Comparison of ENCODE assay signal across 9 cellular contexts in the genomic region with DNA sequence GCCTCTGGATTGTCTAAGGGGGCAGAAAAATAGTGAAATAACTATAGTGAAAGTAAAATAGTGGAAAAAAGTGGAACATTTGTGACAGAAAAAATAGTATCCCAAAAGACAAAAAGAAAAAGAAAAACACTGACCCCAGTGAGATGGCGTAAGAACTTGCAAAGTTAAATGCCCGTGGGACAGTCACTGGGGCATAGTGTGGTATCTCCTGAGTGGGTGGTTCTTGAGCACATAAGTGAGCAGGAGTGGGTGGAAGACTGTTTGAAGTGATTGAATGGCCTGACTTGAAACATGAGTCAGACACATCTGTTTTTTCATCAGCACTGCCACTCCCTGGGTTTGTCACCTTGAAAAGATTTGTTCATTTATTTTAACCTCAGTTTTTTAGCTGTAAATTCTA. TPM values are rescaled to one million over a fixed set of nuclear protein-coding genes. Genes with fewer than 3 reads are reported as not detected.
DNase-seq lines count a peak whose midpoint lies in the region; ATAC-seq lines count a peak whose summit lies in the region.
"Had no signal": no experiment of that assay in that cellular context is flagged by ENCODE, and none has a peak within 500 bp of the region (broad histone marks: within the 10 kb centered on the region; RNA-seq: fewer than 3 reads in every experiment).

No MANE protein-coding gene starts in this region.

- H3K36me3 Mint-ChIP-seq in IgD-negative memory B cell, result peaks cover 11% of the 10 kb centered on the region
- peaks cover 64% of the 10 kb centered on the region for H3K36me3 Mint-ChIP-seq in activated naive CD8-positive, alpha-beta T cell treated with anti-CD3 and anti-CD28 coated beads, Interleukin-2, amount 10 ng/mL, durations not matched to agents 7 days and 5 days

- no peaks in the 10 kb centered on the region for H3K27me3 Mint-ChIP-seq in IgD-negative memory B cell
- H3K27me3 Mint-ChIP-seq in activated naive CD8-positive, alpha-beta T cell treated with anti-CD3 and anti-CD28 coated beads, Interleukin-2, amount 10 ng/mL, durations not matched to agents 7 days and 5 days, result no peaks in the 10 kb centered on the region

- no peaks in the 10 kb centered on the region for H3K27me3 ChIP-seq in BLaER1

- peak overlapping the region; percentile 79; the same call in 1 of the 2 replicates for H3K4me3 ChIP-seq in BLaER1
- H3K4me3 ChIP-seq in mesodermal cell (ENCODE audit: extremely low read depth, insufficient read depth, low read length, poor library complexity, severe bottlenecking), result no peak overlapping the region

- peak overlapping the region; percentile 86 for H3K4me2 ChIP-seq in BLaER1

- whole genome bisulfite sequencing in mesodermal cell (ENCODE audit: insufficient coverage in 2 of 2), 2 experiments, result 64 to 86% methylated on average over 2 of the region's 2 CpGs

- H3K4me1 ChIP-seq in BLaER1 (peaks cover 23% of the 10 kb centered on the region), mesodermal cell (ENCODE audit: control insufficient read depth, insufficient read depth, low read length, poor library complexity, severe bottlenecking) (peaks cover 12% of the 10 kb centered on the region)

- no peak for ATAC-seq in activated naive CD8-positive, alpha-beta T cell treated with anti-CD3 and anti-CD28 coated beads, Interleukin-2, amount 10 ng/mL, durations not matched to agents 7 days and 5 days (ENCODE audit: low read depth)
- ATAC-seq in GM19328 (IDR thresholded peaks at IDR 0.05; ENCODE audit: unreplicated experiment) (no peak), HG03097 (IDR thresholded peaks at IDR 0.05; ENCODE audit: low FRiP score, unreplicated experiment) (no peak), HG03025 (IDR thresholded peaks at IDR 0.05; ENCODE audit: low FRiP score, unreplicated experiment) (no peak), HG02588 (IDR thresholded peaks at IDR 0.05; ENCODE audit: unreplicated experiment) (no peak)

- H3K9me3 ChIP-seq in BLaER1 (peaks cover 32% of the 10 kb centered on the region), mesodermal cell (ENCODE audit: control insufficient read depth, low read length) (no peaks in the 10 kb centered on the region)

- no peaks in the 10 kb centered on the region for H3K9me3 Mint-ChIP-seq in IgD-negative memory B cell
- peaks cover 3% of the 10 kb centered on the region for H3K9me3 Mint-ChIP-seq in activated naive CD8-positive, alpha-beta T cell treated with anti-CD3 and anti-CD28 coated beads, Interleukin-2, amount 10 ng/mL, durations not matched to agents 7 days and 5 days

- peak overlapping the region; percentile 18 to 86 (median 65) for H3K27ac Mint-ChIP-seq in IgD-negative memory B cell
- peak overlapping the region; percentile 72 for H3K27ac Mint-ChIP-seq in activated naive CD8-positive, alpha-beta T cell treated with anti-CD3 and anti-CD28 coated beads, Interleukin-2, amount 10 ng/mL, durations not matched to agents 7 days and 5 days

- peaks cover 34 to 50% (median 41%) of the 10 kb centered on the region in 3 donors for H3K4me1 Mint-ChIP-seq in IgD-negative memory B cell
- H3K4me1 Mint-ChIP-seq in activated naive CD8-positive, alpha-beta T cell treated with anti-CD3 and anti-CD28 coated beads, Interleukin-2, amount 10 ng/mL, durations not matched to agents 7 days and 5 days, result peaks cover 42% of the 10 kb centered on the region

- no peak for DNase-seq in activated naive CD8-positive, alpha-beta T cell treated with anti-CD3 and anti-CD28 coated beads, Interleukin-2, amount 10 ng/mL, durations not matched to agents 7 days and 5 days
- DNase-seq: NCI-H2029 had no signal

- POLR2A ChIA-PET in activated naive CD8-positive, alpha-beta T cell treated with anti-CD3 and anti-CD28 coated beads, Interleukin-2, amount 10 ng/mL, durations not matched to agents 7 days and 5 days (lab: Charles Lee), result no interaction called here

- peaks cover 61% of the 10 kb centered on the region for H3K36me3 ChIP-seq in BLaER1
- peaks cover 49% of the 10 kb centered on the region for H3K36me3 ChIP-seq in mesodermal cell (ENCODE audit: control insufficient read depth, insufficient read depth, low read length)

- no peak overlapping the region for H3K9ac ChIP-seq in BLaER1

- H3K27ac ChIP-seq in BLaER1 (no peak overlapping the region), mesodermal cell (ENCODE audit: low read depth, low read length, severe bottlenecking) (peak overlapping the region; percentile 1)

- H3K4me3 Mint-ChIP-seq in IgD-negative memory B cell, result peak overlapping the region in 3 of 4 donors; percentile 65 to 100 (median 99)
- H3K4me3 Mint-ChIP-seq in activated naive CD8-positive, alpha-beta T cell treated with anti-CD3 and anti-CD28 coated beads, Interleukin-2, amount 10 ng/mL, durations not matched to agents 7 days and 5 days, result peak overlapping the region; percentile 99

- peaks cover 37% of the 10 kb centered on the region for H4K20me1 ChIP-seq in BLaER1

RNA-seq across cellular contexts. Expression of a gene that starts 2.5 kb away (rescaled TPM):
- 69.8 TPM for polyA plus RNA-seq in IgD-negative memory B cell
- 10 to 100 TPM; 33.9 to 35.0 TPM for total RNA-seq in activated naive CD8-positive, alpha-beta T cell treated with anti-CD3 and anti-CD28 coated beads, Interleukin-2, amount 10 ng/mL, durations not matched to agents 7 days and 5 days
- polyA plus RNA-seq in mesodermal cell (2013, experiment 1 of 2), result 8.3 TPM
- polyA plus RNA-seq in mesodermal cell (2013, experiment 2 of 2), result 8.0 TPM

RNA-seq across cellular contexts. Expression of a gene that starts 59.0 kb away (rescaled TPM):
- polyA plus RNA-seq in IgD-negative memory B cell, result 10.2 TPM
- 10 to 100 TPM; 25.1 to 26.6 TPM for total RNA-seq in activated naive CD8-positive, alpha-beta T cell treated with anti-CD3 and anti-CD28 coated beads, Interleukin-2, amount 10 ng/mL, durations not matched to agents 7 days and 5 days
- polyA plus RNA-seq in mesodermal cell (2013, experiment 1 of 2), result 22.9 TPM
- polyA plus RNA-seq in mesodermal cell (2013, experiment 2 of 2), result 25.6 TPM
